13 cellular contexts compared by ENCODE assay signal in genomic region chr7:822692-823276, GRCh38. TPM values are rescaled to one million over a fixed set of nuclear protein-coding genes. Genes with fewer than 3 reads are reported as not detected.
DNase-seq lines count a peak whose midpoint lies in the region; ATAC-seq and TF ChIP-seq lines count a peak whose summit lies in the region.
"Had no signal": no experiment of that assay in that cellular context is flagged by ENCODE, and none has a peak within 500 bp of the region (broad histone marks: within the 10 kb centered on the region; RNA-seq: fewer than 3 reads in every experiment).

No MANE protein-coding gene starts in this region.

- peaks cover 58% of the 10 kb centered on the region for H3K36me3 Mint-ChIP-seq in HFFc6 (ENCODE audit: low read depth)
- peaks cover 39% of the 10 kb centered on the region for H3K36me3 Mint-ChIP-seq in stimulated activated memory B cell treated with anti-CD40 and anti-IgM and Interleukin-4, amounts not matched to agents 10 μg/mL and 1 μg/mL and 100 μg/mL, for 72 hours

- no peak for TF ChIP-seq POLR2A in body of pancreas (IDR thresholded peaks at IDR 0.05)

- TF ChIP-seq CTCF in HFFc6 (IDR thresholded peaks at IDR 0.05) (peak; percentile 46), body of pancreas (IDR thresholded peaks at IDR 0.05) (no peak)

- no peak overlapping the region for H3K27ac Mint-ChIP-seq in HFFc6
- peak overlapping the region; percentile 2 for H3K27ac Mint-ChIP-seq in stimulated activated memory B cell treated with anti-CD40 and anti-IgM and Interleukin-4, amounts not matched to agents 10 μg/mL and 1 μg/mL and 100 μg/mL, for 72 hours
- H3K27ac Mint-ChIP-seq: stimulated activated naive CD8-positive, alpha-beta T cell treated with anti-CD3 and anti-CD28 coated beads, Interleukin-15, Interleukin-2, amounts not matched to agents 100 ng/mL and 50 ng/mL, for 24 hours had no signal

- no peak overlapping the region for H3K4me3 ChIP-seq in body of pancreas

- peaks cover 42% of the 10 kb centered on the region for H3K4me1 ChIP-seq in body of pancreas

- WGBS in body of pancreas, 2 donors = 80 to 81% methylated on average over 25 to 32 of the region's 32 CpGs

- peaks cover 81% of the 10 kb centered on the region for H3K4me1 Mint-ChIP-seq in HFFc6 (ENCODE audit: low read depth)
- H3K4me1 Mint-ChIP-seq in stimulated activated memory B cell treated with anti-CD40 and anti-IgM and Interleukin-4, amounts not matched to agents 10 μg/mL and 1 μg/mL and 100 μg/mL, for 72 hours = peaks cover 71% of the 10 kb centered on the region

- H3K36me3 ChIP-seq in body of pancreas (replicated peaks in 1 of 2; ENCODE audit: insufficient read depth in 1 of 2, low read depth in 2 of 2) = no peaks in the 10 kb centered on the region

- peaks cover 4% of the 10 kb centered on the region; the same call in 1 of the 2 replicates for H3K9me3 Mint-ChIP-seq in HFFc6
- no peaks in the 10 kb centered on the region for H3K9me3 Mint-ChIP-seq in stimulated activated memory B cell treated with anti-CD40 and anti-IgM and Interleukin-4, amounts not matched to agents 10 μg/mL and 1 μg/mL and 100 μg/mL, for 72 hours
- H3K9me3 Mint-ChIP-seq: stimulated activated naive CD8-positive, alpha-beta T cell treated with anti-CD3 and anti-CD28 coated beads, Interleukin-15, Interleukin-2, amounts not matched to agents 100 ng/mL and 50 ng/mL, for 24 hours had no signal

- no peak for DNase-seq in HFFc6
- DNase-seq in body of pancreas = peak in 3 of 4 donors; percentile 35 to 56 (median 54)
- DNase-seq in iPS-NIHi7 (ENCODE audit: extremely low spot score) = peak; percentile 52
- no peak for DNase-seq in NCI-H748 (lab: John Stamatoyannopoulos, UW; ENCODE audit: unreplicated experiment)
- no peak for DNase-seq in caudate nucleus (lab: John Stamatoyannopoulos, UW)
- DNase-seq: activated CD4-positive, CD25-positive, alpha-beta regulatory T cell treated with anti-CD3 and anti-CD28 coated beads, Interleukin-2, amount 50 U/mL, for 72 hours; NK-92 treated with Interleukin-12 subunit alpha and Interleukin-12 subunit beta, amount 100 ng/mL, for 24 hours; stimulated activated CD4-positive, alpha-beta T cell treated with anti-CD3 and anti-CD28 coated beads, Interleukin-4, amount 100 ng/mL, for 24 hours had no signal

- intact Hi-C loops in body of pancreas (cut with DNase I) = no loop called here

- peak overlapping the region; percentile 4 to 60 (median 40) for H3K27ac ChIP-seq in body of pancreas
- no peak overlapping the region for H3K27ac ChIP-seq in caudate nucleus (ENCODE audit: low read depth, low read length)
- H3K27ac ChIP-seq: KMS-11 had no signal

- H3K9me3 ChIP-seq in body of pancreas = peaks cover 0 to 4% (median 0%) of the 10 kb centered on the region in 3 donors

- no peak overlapping the region for H3K4me3 Mint-ChIP-seq in HFFc6
- no peak overlapping the region for H3K4me3 Mint-ChIP-seq in stimulated activated memory B cell treated with anti-CD40 and anti-IgM and Interleukin-4, amounts not matched to agents 10 μg/mL and 1 μg/mL and 100 μg/mL, for 72 hours
- H3K4me3 Mint-ChIP-seq: stimulated activated naive CD8-positive, alpha-beta T cell treated with anti-CD3 and anti-CD28 coated beads, Interleukin-15, Interleukin-2, amounts not matched to agents 100 ng/mL and 50 ng/mL, for 24 hours had no signal

- ATAC-seq in body of pancreas (peak; percentile 31), HG03439 (IDR thresholded peaks at IDR 0.05; ENCODE audit: unreplicated experiment) (no peak), HG03045 (IDR thresholded peaks at IDR 0.05; ENCODE audit: unreplicated experiment) (no peak)
- no peak for ATAC-seq in stimulated activated memory B cell treated with anti-CD40 and anti-IgM and Interleukin-4, amounts not matched to agents 10 μg/mL and 1 μg/mL and 100 μg/mL, for 72 hours

- no peaks in the 10 kb centered on the region for H3K27me3 ChIP-seq in body of pancreas

- peaks cover 4% of the 10 kb centered on the region for H3K27me3 Mint-ChIP-seq in HFFc6 (ENCODE audit: insufficient read depth)
- no peaks in the 10 kb centered on the region for H3K27me3 Mint-ChIP-seq in stimulated activated memory B cell treated with anti-CD40 and anti-IgM and Interleukin-4, amounts not matched to agents 10 μg/mL and 1 μg/mL and 100 μg/mL, for 72 hours
- H3K27me3 Mint-ChIP-seq: stimulated activated naive CD8-positive, alpha-beta T cell treated with anti-CD3 and anti-CD28 coated beads, Interleukin-15, Interleukin-2, amounts not matched to agents 100 ng/mL and 50 ng/mL, for 24 hours had no signal

RNA-seq across cellular contexts. Expression of gene SUN1, which starts 9.5 kb away (rescaled TPM):
- total RNA-seq in HFFc6 (2021; fragmentation: NEBNext Ultra II Directional; extraction: Animal tissue kit (Norgen Biotek cat#: 25700)) = 10 to 100 TPM; 51.0 to 69.8 (median 61.2) TPM
- 100 to 1,000 TPM in 1 of 2 donors, 10 to 100 TPM in 1; 75.8 to 122 TPM for total RNA-seq in body of pancreas

RNA-seq across cellular contexts. Expression of gene GET4, which starts 53.6 kb away (rescaled TPM):
- 10 to 100 TPM; 21.3 to 26.3 (median 25.5) TPM for total RNA-seq in HFFc6 (2021; fragmentation: NEBNext Ultra II Directional; extraction: Animal tissue kit (Norgen Biotek cat#: 25700))
- 10 to 100 TPM; 34.8 to 42.2 TPM for total RNA-seq in body of pancreas

Comparison
In these comparisons a context has a peak if more than half of its experiments do, and no peak if none do; other contexts are left out.
1. DNase-seq: peak in body of pancreas (3 of 4) and iPS-NIHi7 (single experiment); none in HFFc6 (single experiment), NCI-H748 (single experiment) and caudate nucleus (0 of 61).